13 cellular contexts compared by ENCODE assay signal in genomic region chr10:6507311-6507710, GRCh38.
DNase-seq lines count a peak whose midpoint lies in the region; ATAC-seq, FAIRE-seq and TF ChIP-seq lines count a peak whose summit lies in the region.
"Had no signal": no experiment of that assay in that cellular context is flagged by ENCODE, and none has a peak within 500 bp of the region (broad histone marks: within the 10 kb centered on the region; RNA-seq: fewer than 3 reads in every experiment).

No MANE protein-coding gene starts in this region.

- no peak overlapping the region for H3K9ac ChIP-seq in GM23248

- H3F3A ChIP-seq in GM23248 (ENCODE audit: insufficient read depth): no peaks in the 10 kb centered on the region

- peak overlapping the region; percentile 35 for H3K27ac ChIP-seq in effector memory CD4-positive, alpha-beta T cell (ENCODE audit: insufficient read depth, low read length, poor library complexity, severe bottlenecking)
- H3K27ac ChIP-seq in GM23248: no peak overlapping the region
- no peak overlapping the region for H3K27ac ChIP-seq in prostate gland
- H3K27ac ChIP-seq: esophagus muscularis mucosa had no signal

- no peaks in the 10 kb centered on the region for H3K27me3 ChIP-seq in effector memory CD4-positive, alpha-beta T cell (replicated peaks; ENCODE audit: control insufficient read depth, insufficient read depth, low read length, poor library complexity, severe bottlenecking)
- no peaks in the 10 kb centered on the region; the same call in 1 of the 2 replicates for H3K27me3 ChIP-seq in GM23248 (replicated peaks; ENCODE audit: insufficient read depth)
- no peaks in the 10 kb centered on the region for H3K27me3 ChIP-seq in prostate gland (replicated peaks; ENCODE audit: insufficient read depth)
- H3K27me3 ChIP-seq: esophagus muscularis mucosa had no signal

- no peak for TF ChIP-seq POLR2A in prostate gland (IDR thresholded peaks at IDR 0.05)

- H3K9me3 ChIP-seq in effector memory CD4-positive, alpha-beta T cell (ENCODE audit: control insufficient read depth, low read length): no peaks in the 10 kb centered on the region
- H3K9me3 ChIP-seq in GM23248 (ENCODE audit: low read depth): no peaks in the 10 kb centered on the region
- H3K9me3 ChIP-seq in prostate gland: no peaks in the 10 kb centered on the region
- H3K9me3 ChIP-seq: esophagus muscularis mucosa had no signal

- H3K79me2 ChIP-seq in GM23248 (ENCODE audit: insufficient read depth): no peaks in the 10 kb centered on the region

- DNase-seq in GM12865 (ENCODE audit: low read depth) (peak; percentile 49), urothelium cell line (ENCODE audit: low spot score) (no peak), GM23248 (no peak), prostate gland (ENCODE audit: low spot score) (no peak)
- no peak for DNase-seq in effector memory CD4-positive, alpha-beta T cell
- DNase-seq: Calu3, H9, mammary epithelial cell, SHP77 had no signal

- no peaks in the 10 kb centered on the region for H4K20me1 ChIP-seq in GM23248 (ENCODE audit: insufficient read depth)

- no peak overlapping the region for H3K4me2 ChIP-seq in GM23248 (ENCODE audit: unreplicated experiment)

- 41 to 52% methylated on average over 5 of the region's 5 CpGs for WGBS in GM23248 (ENCODE audit: low coverage in 1 of 2, low lambda C conversion rate in 2 of 2, missing lambda C conversion rate in 2 of 2), 2 experiments
- 94% methylated on average over 5 of the region's 5 CpGs for WGBS in prostate gland

- H3K9me2 ChIP-seq in GM23248 (ENCODE audit: insufficient read depth): no peaks in the 10 kb centered on the region

- intact Hi-C loops in prostate gland (cut with DNase I): no loop called here

- ATAC-seq in GM19351 (IDR thresholded peaks at IDR 0.05; ENCODE audit: unreplicated experiment): peak; percentile 98
- ATAC-seq in HG03159 (IDR thresholded peaks at IDR 0.05; ENCODE audit: unreplicated experiment): peak; percentile 84
- no peak for ATAC-seq in HG02840 (IDR thresholded peaks at IDR 0.05; ENCODE audit: low FRiP score, unreplicated experiment)

- H3K36me3 ChIP-seq in effector memory CD4-positive, alpha-beta T cell (ENCODE audit: control insufficient read depth, insufficient read depth, low read length): peaks cover 57% of the 10 kb centered on the region
- H3K36me3 ChIP-seq in GM23248 (ENCODE audit: low read depth) (no peaks in the 10 kb centered on the region), prostate gland (no peaks in the 10 kb centered on the region)
- H3K36me3 ChIP-seq: esophagus muscularis mucosa had no signal

- H3K4me3 ChIP-seq in GM12865 (ENCODE audit: low read depth, low read length) (no peak overlapping the region), GM23248 (no peak overlapping the region), prostate gland (no peak overlapping the region)
- no peak overlapping the region for H3K4me3 ChIP-seq in effector memory CD4-positive, alpha-beta T cell (ENCODE audit: insufficient read depth, low read depth, low read length, poor library complexity, severe bottlenecking)
- H3K4me3 ChIP-seq: esophagus muscularis mucosa had no signal

- in situ Hi-C loops in GM23248 (cut with MboI): no loop called here

- H3K4me1 ChIP-seq in effector memory CD4-positive, alpha-beta T cell (ENCODE audit: control insufficient read depth, insufficient read depth, low read length, poor library complexity, severe bottlenecking): peaks cover 4% of the 10 kb centered on the region
- no peaks in the 10 kb centered on the region for H3K4me1 ChIP-seq in GM23248 (ENCODE audit: insufficient read depth)
- no peaks in the 10 kb centered on the region for H3K4me1 ChIP-seq in prostate gland (replicated peaks)
- H3K4me1 ChIP-seq: esophagus muscularis mucosa had no signal

- FAIRE-seq in urothelium cell line (lab: Jason Lieb, UNC): no peak

- no peak overlapping the region for H2AFZ ChIP-seq in GM23248

- TF ChIP-seq CTCF in GM12865 (IDR thresholded peaks at IDR 0.05; ENCODE audit: insufficient read depth, low read depth, low read length, missing control alignments): no peak
- TF ChIP-seq CTCF in prostate gland (IDR thresholded peaks at IDR 0.05): no peak
